In the genomic region with DNA sequence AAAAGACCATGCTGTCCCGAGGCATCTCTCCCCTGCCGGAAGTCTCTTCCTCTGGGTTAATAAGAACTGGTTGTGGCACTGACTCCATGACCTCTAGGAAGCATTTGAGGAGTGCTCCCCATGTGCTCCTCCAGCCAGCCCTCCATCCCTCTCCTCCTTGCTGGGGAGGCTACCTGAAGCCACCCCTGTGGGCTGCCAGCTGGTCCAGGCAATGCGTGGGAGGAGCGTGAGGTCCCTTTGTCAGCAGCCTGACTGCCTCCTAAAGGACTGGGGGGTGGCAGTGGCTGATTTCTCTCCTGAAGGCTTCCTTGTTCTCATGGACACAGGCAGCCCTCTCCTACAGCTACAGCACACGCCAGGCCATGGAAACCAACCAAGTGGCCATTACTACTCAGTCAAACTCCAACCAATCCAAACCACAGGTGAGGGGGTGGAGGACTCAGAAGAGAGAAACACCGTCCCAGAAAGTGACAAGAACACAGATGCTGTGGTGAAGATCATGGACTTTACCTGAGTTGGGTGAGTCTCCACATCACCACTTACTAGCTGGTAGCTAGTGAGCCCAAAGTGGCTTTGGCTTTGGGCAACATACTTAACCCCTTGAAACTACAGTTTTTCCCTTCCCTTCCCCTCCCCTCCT, we compare ENCODE assay signal across 12 cellular contexts. TPM values are rescaled to one million over a fixed set of nuclear protein-coding genes. Genes with fewer than 3 reads are reported as not detected.
DNase-seq lines count a peak whose midpoint lies in the region; ATAC-seq and TF ChIP-seq lines count a peak whose summit lies in the region.
"Had no signal": no experiment of that assay in that cellular context is flagged by ENCODE, and none has a peak within 500 bp of the region (broad histone marks: within the 10 kb centered on the region; RNA-seq: fewer than 3 reads in every experiment).

No MANE protein-coding gene starts in this region.

- no peaks in the 10 kb centered on the region for H3K36me3 Mint-ChIP-seq in activated T-cell treated with anti-CD3 and anti-CD28 coated beads, Interleukin-2, amount 50 U/mL, for 72 hours (ENCODE audit: insufficient read depth in 2 of 2)
- H3K36me3 Mint-ChIP-seq in activated T-cell treated with anti-CD3 and anti-CD28 coated beads, Interleukin-2, amount 50 U/mL, for 24 hours (ENCODE audit: low read depth): no peaks in the 10 kb centered on the region

- ATAC-seq in activated T-cell treated with anti-CD3 and anti-CD28 coated beads, Interleukin-2, amount 50 U/mL, for 72 hours (replicated peaks in 1 of 2): peak; percentile 48 to 68
- no peak for ATAC-seq in thoracic aorta (ENCODE audit: insufficient number of reproducible peaks, low FRiP score, low read depth)
- ATAC-seq in HG03432 (IDR thresholded peaks at IDR 0.05; ENCODE audit: unreplicated experiment): no peak

- TF ChIP-seq POLR2A in lower leg skin (IDR thresholded peaks at IDR 0.05): no peak

- H3K36me3 ChIP-seq in thoracic aorta: no peaks in the 10 kb centered on the region
- H3K36me3 ChIP-seq: lower lobe of right lung, uterus had no signal

- H3K4me3 ChIP-seq in dorsolateral prefrontal cortex (no peak overlapping the region), thoracic aorta (no peak overlapping the region), lower leg skin (ENCODE audit: low read depth, poor library complexity, severe bottlenecking) (no peak overlapping the region)
- H3K4me3 ChIP-seq: coronary artery, lower lobe of right lung, uterus had no signal

- H3K9me3 Mint-ChIP-seq in activated T-cell treated with anti-CD3 and anti-CD28 coated beads, Interleukin-2, amount 50 U/mL, for 72 hours: peaks cover 0 to 1% of the 10 kb centered on the region in 2 donors
- no peaks in the 10 kb centered on the region for H3K9me3 Mint-ChIP-seq in activated T-cell treated with anti-CD3 and anti-CD28 coated beads, Interleukin-2, amount 50 U/mL, for 24 hours

- WGBS in lower leg skin, 2 donors: 72 to 74% methylated on average over 5 to 6 of the region's 6 CpGs

- H3K4me3 Mint-ChIP-seq in activated T-cell treated with anti-CD3 and anti-CD28 coated beads, Interleukin-2, amount 50 U/mL, for 72 hours: no peak overlapping the region
- no peak overlapping the region for H3K4me3 Mint-ChIP-seq in activated T-cell treated with anti-CD3 and anti-CD28 coated beads, Interleukin-2, amount 50 U/mL, for 24 hours

- H3K4me1 ChIP-seq in thoracic aorta (ENCODE audit: control insufficient read depth in 1 of 2, low read depth in 2 of 2): peaks cover 5 to 26% of the 10 kb centered on the region in 2 donors
- H3K4me1 ChIP-seq: lower lobe of right lung had no signal

- H3K27me3 ChIP-seq in dorsolateral prefrontal cortex: no peaks in the 10 kb centered on the region
- H3K27me3 ChIP-seq in thoracic aorta (replicated peaks; ENCODE audit: insufficient read depth): no peaks in the 10 kb centered on the region
- H3K27me3 ChIP-seq: uterus had no signal

- H3K27me3 Mint-ChIP-seq in activated T-cell treated with anti-CD3 and anti-CD28 coated beads, Interleukin-2, amount 50 U/mL, for 72 hours (ENCODE audit: low read depth): no peaks in the 10 kb centered on the region
- no peaks in the 10 kb centered on the region for H3K27me3 Mint-ChIP-seq in activated T-cell treated with anti-CD3 and anti-CD28 coated beads, Interleukin-2, amount 50 U/mL, for 24 hours

- TF ChIP-seq CTCF in dorsolateral prefrontal cortex (IDR thresholded peaks at IDR 0.05 in 54 of 56, conservative IDR thresholded peaks at IDR 0.05 in 2 of 56; ENCODE audit: low read depth in 1 of 56, partially characterized antibody in 56 of 56) (peak in 2 of 56 donors; percentile 12 to 16), thoracic aorta (IDR thresholded peaks at IDR 0.05) (no peak), lower leg skin (IDR thresholded peaks at IDR 0.05) (no peak)

- peak overlapping the region in 56 of 59 donors; percentile 28 to 99 (median 82) for H3K27ac ChIP-seq in dorsolateral prefrontal cortex
- peak overlapping the region; percentile 8 for H3K27ac ChIP-seq in thoracic aorta
- H3K27ac ChIP-seq: KMS-11, lower lobe of right lung had no signal

- H3K4me1 Mint-ChIP-seq in activated T-cell treated with anti-CD3 and anti-CD28 coated beads, Interleukin-2, amount 50 U/mL, for 72 hours (ENCODE audit: low read depth): peaks cover 2% of the 10 kb centered on the region
- peaks cover 2% of the 10 kb centered on the region for H3K4me1 Mint-ChIP-seq in activated T-cell treated with anti-CD3 and anti-CD28 coated beads, Interleukin-2, amount 50 U/mL, for 24 hours (ENCODE audit: low read depth)

- H3K9me3 ChIP-seq in thoracic aorta: no peaks in the 10 kb centered on the region
- H3K9me3 ChIP-seq: lower lobe of right lung, uterus had no signal

- intact Hi-C loops in dorsolateral prefrontal cortex (cut with DNase I) (no loop called here), lower leg skin (cut with DNase I; ENCODE audit: low total_unique reads) (no loop called here)

- H3K27ac Mint-ChIP-seq in activated T-cell treated with anti-CD3 and anti-CD28 coated beads, Interleukin-2, amount 50 U/mL, for 72 hours: no peak overlapping the region
- no peak overlapping the region for H3K27ac Mint-ChIP-seq in activated T-cell treated with anti-CD3 and anti-CD28 coated beads, Interleukin-2, amount 50 U/mL, for 24 hours

- DNase-seq in activated T-cell treated with anti-CD3 and anti-CD28 coated beads, Interleukin-2, amount 50 U/mL, for 72 hours: peak in 1 of 2 donors; percentile 15
- no peak for DNase-seq in activated T-cell treated with anti-CD3 and anti-CD28 coated beads, Interleukin-2, amount 50 U/mL, for 24 hours
- DNase-seq in NCI-H146 treated with DMSO at 0.1 percent for 48 hours (lab: John Stamatoyannopoulos, UW; ENCODE audit: unreplicated experiment): peak; percentile 27
- peak in 5 of 10 donors; percentile 48 to 83 (median 67) for DNase-seq in dorsolateral prefrontal cortex
- no peak for DNase-seq in thoracic aorta (ENCODE audit: low spot score)
- DNase-seq in lower leg skin (ENCODE audit: low spot score in 2 of 2): no peak
- no peak for DNase-seq in 8988T
- DNase-seq: lower lobe of right lung, uterus had no signal

RNA-seq across cellular contexts. Expression of gene NENF, which starts 35.2 kb away (rescaled TPM):
- 10 to 100 TPM; 36.9 to 40.7 TPM for total RNA-seq in activated T-cell treated with anti-CD3 and anti-CD28 coated beads, Interleukin-2, amount 50 U/mL, for 72 hours
- total RNA-seq in dorsolateral prefrontal cortex (100 to 1,000 TPM in 3 of 120 experiments, 10 to 100 TPM in 117; 43.3 to 144 (median 67.5) TPM), thoracic aorta (100 to 1,000 TPM; 122 to 152 TPM), lower leg skin (100 to 1,000 TPM in 1 of 4 donors, 10 to 100 TPM in 3; 82.8 to 139 (median 84.6) TPM)

RNA-seq across cellular contexts. Expression of gene PACC1, which starts 53.3 kb away (rescaled TPM):
- total RNA-seq in activated T-cell treated with anti-CD3 and anti-CD28 coated beads, Interleukin-2, amount 50 U/mL, for 72 hours: 10 to 100 TPM; 10.2 to 11.7 TPM
- 10 to 100 TPM in 118 of 120 experiments, 1 to 10 TPM in 2; 6.9 to 82.7 (median 24.1) TPM for total RNA-seq in dorsolateral prefrontal cortex
- total RNA-seq in thoracic aorta: 1 to 10 TPM; 3.2 to 4.1 TPM
- 1 to 10 TPM; 2.5 to 8.6 (median 6.1) TPM for total RNA-seq in lower leg skin

Comparison
In these comparisons a context has a peak if more than half of its experiments do, and no peak if none do; other contexts are left out.
1. ATAC-seq: peak in activated T-cell treated with anti-CD3 and anti-CD28 coated beads, Interleukin-2, amount 50 U/mL, for 72 hours (2 of 2); none in thoracic aorta (single experiment) and HG03432 (single experiment).